In the genomic region with DNA sequence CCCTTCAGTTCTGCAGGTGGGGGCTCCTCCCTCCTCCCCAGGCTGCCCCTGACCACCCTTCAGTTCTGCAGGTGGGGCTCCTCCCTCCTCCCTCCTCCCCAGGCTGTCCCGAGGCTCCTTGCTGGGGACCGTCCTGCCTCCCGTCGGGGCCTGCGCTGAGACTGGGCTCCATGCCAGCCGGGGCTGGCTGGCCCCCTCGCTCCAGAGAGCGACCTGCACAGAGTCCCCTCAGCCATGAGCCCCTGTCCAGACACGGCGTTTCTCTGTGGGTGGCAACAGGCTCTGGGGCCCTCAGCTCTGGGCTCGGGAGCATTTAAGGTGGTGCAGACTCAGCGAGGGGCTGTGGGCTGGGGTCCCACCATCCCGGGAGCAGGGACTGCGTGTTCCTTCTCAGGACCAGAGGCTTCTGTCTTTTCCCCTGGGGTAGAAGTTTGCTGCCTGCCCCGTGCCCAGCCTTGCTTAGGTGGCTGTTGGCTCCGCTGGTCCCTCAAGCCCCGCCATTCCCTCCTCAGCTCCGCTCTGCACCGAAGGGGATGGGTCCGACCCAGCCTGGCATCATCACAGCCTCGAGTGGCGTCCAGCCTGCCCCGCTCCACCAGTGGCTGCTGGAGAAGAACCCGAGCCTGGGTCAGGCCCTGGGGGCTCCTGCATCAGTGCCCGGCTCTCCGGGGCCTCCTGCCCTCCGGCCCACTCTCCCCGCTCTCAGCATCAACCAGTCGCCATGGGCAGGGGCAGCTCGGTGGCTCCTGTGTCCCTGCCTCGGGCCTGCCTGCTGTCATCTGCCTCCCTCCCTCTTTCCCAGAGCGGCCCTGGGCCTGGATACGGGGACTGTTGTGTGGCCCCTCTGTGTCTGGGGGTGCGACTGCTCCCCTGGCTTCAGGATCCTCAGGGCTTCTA, we compare ENCODE assay signal across 20 cellular contexts.
"Had no signal": no experiment of that assay in that cellular context is flagged by ENCODE, and none has a peak within 500 bp of the region (broad histone marks: within the 10 kb centered on the region; RNA-seq: fewer than 3 reads in every experiment).

No MANE protein-coding gene starts in this region.

- H3K4me1 ChIP-seq: lower lobe of right lung, tibial artery, uterus had no signal

- H3K9me3 ChIP-seq: lower lobe of right lung, tibial artery, uterus had no signal

- H3K4me1 Mint-ChIP-seq: neural crest cell had no signal

- DNase-seq: activated CD4-positive, alpha-beta T cell treated with anti-CD3 and anti-CD28 coated beads for 36 hours; activated CD4-positive, alpha-beta T cell treated with anti-CD3 and anti-CD28 coated beads, Interleukin-2, amount 50 U/mL, for 48 hours; activated naive CD8-positive, alpha-beta T cell treated with anti-CD3 and anti-CD28 coated beads, Interleukin-2, amount 50 U/mL, for 24 hours; anterior cingulate cortex; cerebellar nuclear complex; cortex of kidney; effector CD4-positive, alpha-beta T cell; left cardiac atrium; lower lobe of right lung; stimulated activated CD4-positive, alpha-beta T cell treated with anti-CD3 and anti-CD28 coated beads, Interleukin-12 subunit alpha, Interleukin-12 subunit beta, amount 100 ng/mL, for 4 hours; stimulated activated CD4-positive, alpha-beta T cell treated with anti-CD3 and anti-CD28 coated beads, Interleukin-1b, Interleukin-23, amount 100 ng/mL, for 48 hours; stimulated activated CD8-positive, alpha-beta memory T cell treated with anti-CD3 and anti-CD28 coated beads, Interleukin-4, amount 100 ng/mL, for 48 hours; stimulated activated naive CD4-positive, alpha-beta T cell treated with Interleukin-2 at 50 U/mL for 16 hours; T-helper 2 cell; tibial artery; uterus had no signal

- H3K4me3 Mint-ChIP-seq: activated CD4-positive, alpha-beta T cell treated with anti-CD3 and anti-CD28 coated beads for 36 hours; activated naive CD8-positive, alpha-beta T cell treated with anti-CD3 and anti-CD28 coated beads, Interleukin-2, amount 50 U/mL, for 24 hours; activated T-helper 1 cell treated with anti-CD3 and anti-CD28 coated beads, Interleukin-12 subunit alpha, Interleukin-12 subunit beta, Interleukin-2, Interleukin-4 antibody, amounts not matched to agents 30 ng/mL and 10 ng/mL and 1 ng/mL, durations not matched to agents 14 hours and 24 hours and 36 hours; neural crest cell had no signal

- H3K27ac ChIP-seq: hepatocyte, lower lobe of right lung, tibial artery, uterus had no signal

- H3K27me3 Mint-ChIP-seq: activated CD4-positive, alpha-beta T cell treated with anti-CD3 and anti-CD28 coated beads for 36 hours; activated naive CD8-positive, alpha-beta T cell treated with anti-CD3 and anti-CD28 coated beads, Interleukin-2, amount 50 U/mL, for 24 hours; progenitor cell of endocrine pancreas had no signal

- H3K27ac Mint-ChIP-seq: activated CD4-positive, alpha-beta T cell treated with anti-CD3 and anti-CD28 coated beads for 36 hours; activated naive CD8-positive, alpha-beta T cell treated with anti-CD3 and anti-CD28 coated beads, Interleukin-2, amount 50 U/mL, for 24 hours; activated T-helper 1 cell treated with anti-CD3 and anti-CD28 coated beads, Interleukin-12 subunit alpha, Interleukin-12 subunit beta, Interleukin-2, Interleukin-4 antibody, amounts not matched to agents 30 ng/mL and 10 ng/mL and 1 ng/mL, durations not matched to agents 14 hours and 24 hours and 36 hours; progenitor cell of endocrine pancreas had no signal

- H3K4me3 ChIP-seq: hepatocyte, lower lobe of right lung, tibial artery, uterus had no signal

- H3K9me3 Mint-ChIP-seq: activated naive CD8-positive, alpha-beta T cell treated with anti-CD3 and anti-CD28 coated beads, Interleukin-2, amount 50 U/mL, for 24 hours; activated T-helper 1 cell treated with anti-CD3 and anti-CD28 coated beads, Interleukin-12 subunit alpha, Interleukin-12 subunit beta, Interleukin-2, Interleukin-4 antibody, amounts not matched to agents 30 ng/mL and 10 ng/mL and 1 ng/mL, durations not matched to agents 14 hours and 24 hours and 36 hours; neural crest cell had no signal

- H3K27me3 ChIP-seq: hepatocyte, tibial artery, uterus had no signal

- ATAC-seq: activated CD4-positive, alpha-beta T cell treated with anti-CD3 and anti-CD28 coated beads for 36 hours; activated naive CD8-positive, alpha-beta T cell treated with anti-CD3 and anti-CD28 coated beads, Interleukin-2, amount 50 U/mL, for 24 hours; lower lobe of right lung had no signal

- H3K36me3 ChIP-seq: uterus had no signal
